ENCODE assay signal across 9 cellular contexts in genomic region chr2:179005976-179006375, GRCh38. TPM values are rescaled to one million over a fixed set of nuclear protein-coding genes. Genes with fewer than 3 reads are reported as not detected.
"Had no signal": no experiment of that assay in that cellular context is flagged by ENCODE, and none has a peak within 500 bp of the region (broad histone marks: within the 10 kb centered on the region; RNA-seq: fewer than 3 reads in every experiment).

No MANE protein-coding gene starts in this region.

- H3K4me1 ChIP-seq: HAP-1 had no signal

- FAIRE-seq: H1, H54, HepG2 had no signal

- H3K4me2 ChIP-seq: GM23338 had no signal

- H3K27me3 Mint-ChIP-seq: IgD-negative memory B cell had no signal

- H2AFZ ChIP-seq: GM23338 had no signal

- H3K4me3 Mint-ChIP-seq: GM23338, HFFc6, IgD-negative memory B cell had no signal

- H3K27ac ChIP-seq: HL-60 had no signal

- H3K9me3 ChIP-seq: HAP-1 had no signal

- DNase-seq: HFFc6 had no signal

- H3K27ac Mint-ChIP-seq: GM23338, HFFc6, IgD-negative memory B cell had no signal

- H3K4me1 Mint-ChIP-seq: GM23338 had no signal

- H3K4me3 ChIP-seq: GM23338, HAP-1 had no signal

- H3K36me3 ChIP-seq: HAP-1 had no signal

RNA-seq across cellular contexts. Expression of gene CCDC141, which starts 44.0 kb away (rescaled TPM):
- total RNA-seq: HepG2, HT1080 had no signal
- polyA plus RNA-seq: HepG2 had no signal
